Comparison of ENCODE assay signal across 1 cellular context in genomic region chr2:101252408-101253012, GRCh38.
TF ChIP-seq lines count a peak whose summit lies in the region.

Gene CNOT11, plus strand, starts transcription at chr2:101252886. Its CDS starts 79 bp downstream, at chr2:101252965.

TF ChIP-seq in HepG2, 621 proteins besides CTCF, POLR2A, EP300 and RAD21 (continued from another document and continues in another):
- no peak for TF ChIP-seq ZXDC (CRISPR knock-in tag; IDR thresholded peaks at IDR 0.05)
- peak; percentile 81 for TF ChIP-seq DMAP1 (CRISPR knock-in tag; IDR thresholded peaks at IDR 0.05)
- TF ChIP-seq POLR2G (IDR thresholded peaks at IDR 0.05; ENCODE audit: low read depth, low read length), result peak; percentile 97
- TF ChIP-seq PCBP2 (optimal IDR thresholded peaks at IDR 0.05; ENCODE audit: low read depth, low read length, poor library complexity, severe bottlenecking), result no peak
- TF ChIP-seq THAP11 (CRISPR knock-in tag; IDR thresholded peaks at IDR 0.05), result peak; percentile 93
- peak; percentile 65 for TF ChIP-seq POGZ (CRISPR knock-in tag; IDR thresholded peaks at IDR 0.05)
- TF ChIP-seq DR1 (CRISPR knock-in tag; IDR thresholded peaks at IDR 0.05), result peak; percentile 16; the same call in 1 of the 2 replicates
- TF ChIP-seq MAZ (IDR thresholded peaks at IDR 0.05; ENCODE audit: borderline replicate concordance, low read depth, low read length), result peak; percentile 40; the same call in 1 of the 2 replicates
- TF ChIP-seq MAZ (CRISPR knock-in tag; IDR thresholded peaks at IDR 0.05; ENCODE audit: low read depth), result peak; percentile 61; the same call in 1 of the 2 replicates
- TF ChIP-seq ZFP82 (CRISPR knock-in tag; IDR thresholded peaks at IDR 0.05; ENCODE audit: borderline replicate concordance), result 0 out of 2 replicates have a peak, but pooled peaks have one; percentile 44
- TF ChIP-seq SALL2 (CRISPR knock-in tag; IDR thresholded peaks at IDR 0.05), result peak; percentile 55; the same call in 1 of the 2 replicates
- TF ChIP-seq REL (CRISPR knock-in tag; conservative IDR thresholded peaks at IDR 0.05), result peak; percentile 93; the same call in 1 of the 2 replicates
- TF ChIP-seq CSRNP1 (CRISPR knock-in tag; IDR thresholded peaks at IDR 0.05), result 0 out of 2 replicates have a peak, but pooled peaks have one; percentile 0
- TF ChIP-seq ZNF577 (CRISPR knock-in tag; IDR thresholded peaks at IDR 0.05; ENCODE audit: borderline replicate concordance, low read depth), result no peak
- no peak for TF ChIP-seq HNRNPUL1 (IDR thresholded peaks at IDR 0.05; ENCODE audit: low read depth, low read length)
- no peak; the same call in 1 of the 2 replicates for TF ChIP-seq ZNF616 (CRISPR knock-in tag; IDR thresholded peaks at IDR 0.05; ENCODE audit: low read depth)
- peak; percentile 88; the same call in 1 of the 2 replicates for TF ChIP-seq EEA1 (CRISPR knock-in tag; IDR thresholded peaks at IDR 0.05; ENCODE audit: borderline replicate concordance)
- no peak for TF ChIP-seq PLRG1 (conservative IDR thresholded peaks at IDR 0.05)
- TF ChIP-seq ZNF562 (CRISPR knock-in tag; IDR thresholded peaks at IDR 0.05; ENCODE audit: borderline replicate concordance), result no peak
- peak; percentile 80 for TF ChIP-seq HOXA3 (CRISPR knock-in tag; IDR thresholded peaks at IDR 0.05)
- TF ChIP-seq PHB2 (IDR thresholded peaks at IDR 0.05; ENCODE audit: partially characterized antibody), result no peak
- no peak for TF ChIP-seq ZNF225 (CRISPR knock-in tag; IDR thresholded peaks at IDR 0.05)
- 0 out of 2 replicates have a peak, but pooled peaks have one; percentile 44 for TF ChIP-seq ARHGAP35 (CRISPR knock-in tag; IDR thresholded peaks at IDR 0.05; ENCODE audit: borderline replicate concordance)
- TF ChIP-seq KLF13 (CRISPR knock-in tag; IDR thresholded peaks at IDR 0.05), result no peak
- no peak for TF ChIP-seq ZBTB46 (CRISPR knock-in tag; IDR thresholded peaks at IDR 0.05; ENCODE audit: borderline replicate concordance)
- peak; percentile 81 for TF ChIP-seq NR2C2 (CRISPR knock-in tag; IDR thresholded peaks at IDR 0.05; ENCODE audit: borderline replicate concordance)
- TF ChIP-seq ZNF33A (CRISPR knock-in tag; IDR thresholded peaks at IDR 0.05; ENCODE audit: borderline replicate concordance), result no peak
- TF ChIP-seq ZSCAN29 (CRISPR knock-in tag; conservative IDR thresholded peaks at IDR 0.05), result peak; percentile 55
- no peak for TF ChIP-seq NCOA1 (CRISPR knock-in tag; IDR thresholded peaks at IDR 0.05)
- TF ChIP-seq RBFOX2 (IDR thresholded peaks at IDR 0.05; ENCODE audit: low read depth, low read length), result peak; percentile 98
- TF ChIP-seq ZBTB42 (CRISPR knock-in tag; IDR thresholded peaks at IDR 0.05), result peak; percentile 79; the same call in 1 of the 2 replicates
- no peak for TF ChIP-seq PRDM15 (CRISPR knock-in tag; IDR thresholded peaks at IDR 0.05)
- no peak for TF ChIP-seq ZNF569 (CRISPR knock-in tag; IDR thresholded peaks at IDR 0.05; ENCODE audit: borderline replicate concordance)
- no peak for TF ChIP-seq SNAPC5 (CRISPR knock-in tag; IDR thresholded peaks at IDR 0.05; ENCODE audit: borderline replicate concordance)
- no peak for TF ChIP-seq ZC3H4 (CRISPR knock-in tag; IDR thresholded peaks at IDR 0.05; ENCODE audit: borderline replicate concordance)
- TF ChIP-seq CBX1 (IDR thresholded peaks at IDR 0.05; ENCODE audit: low read depth), result peak; percentile 29
- TF ChIP-seq ZBTB34 (CRISPR knock-in tag; IDR thresholded peaks at IDR 0.05), result peak; percentile 34; the same call in 1 of the 2 replicates
- no peak for TF ChIP-seq ZNF138 (CRISPR knock-in tag; IDR thresholded peaks at IDR 0.05; ENCODE audit: low read depth)
- 0 out of 2 replicates have a peak, but pooled peaks have one; percentile 49 for TF ChIP-seq RBAK (CRISPR knock-in tag; IDR thresholded peaks at IDR 0.05)
- peak; percentile 52 for TF ChIP-seq GABPA (IDR thresholded peaks at IDR 0.05; ENCODE audit: low read depth, low read length)
- TF ChIP-seq GABPA (CRISPR knock-in tag; IDR thresholded peaks at IDR 0.05; ENCODE audit: low read depth), result peak; percentile 82
- no peak for TF ChIP-seq ZNF101 (CRISPR knock-in tag; IDR thresholded peaks at IDR 0.05; ENCODE audit: borderline replicate concordance, low read depth)
- TF ChIP-seq SNAPC2 (CRISPR knock-in tag; IDR thresholded peaks at IDR 0.05), result no peak
- TF ChIP-seq POLR2AphosphoS2 (IDR thresholded peaks at IDR 0.05; ENCODE audit: low read depth, low read length), result no peak; the same call in 1 of the 2 replicates
- peak; percentile 75; the same call in 1 of the 2 replicates for TF ChIP-seq KDM4B (CRISPR knock-in tag; IDR thresholded peaks at IDR 0.05)
- TF ChIP-seq SNAPC4 (CRISPR knock-in tag; IDR thresholded peaks at IDR 0.05), result peak; percentile 54; the same call in 1 of the 2 replicates
- no peak for TF ChIP-seq TEF (CRISPR knock-in tag; IDR thresholded peaks at IDR 0.05)
- peak; percentile 68 for TF ChIP-seq MYC (CRISPR knock-in tag; IDR thresholded peaks at IDR 0.05; ENCODE audit: borderline replicate concordance)
- TF ChIP-seq XRCC5 (optimal IDR thresholded peaks at IDR 0.05; ENCODE audit: low read length), result peak; percentile 80
- TF ChIP-seq HOXA9 (CRISPR knock-in tag; IDR thresholded peaks at IDR 0.05; ENCODE audit: borderline replicate concordance), result peak; percentile 55; the same call in 1 of the 2 replicates
